27 cellular contexts compared by ENCODE assay signal in genomic region chr2:170365003-170365402, GRCh38.
"Had no signal": no experiment of that assay in that cellular context is flagged by ENCODE, and none has a peak within 500 bp of the region (broad histone marks: within the 10 kb centered on the region; RNA-seq: fewer than 3 reads in every experiment).

No MANE protein-coding gene starts in this region.

- H3K27ac Mint-ChIP-seq: activated CD4-positive, alpha-beta memory T cell treated with anti-CD3 and anti-CD28 coated beads for 36 hours; activated CD4-positive, alpha-beta T cell treated with anti-CD3 and anti-CD28 coated beads for 36 hours; activated CD8-positive, alpha-beta memory T cell treated with anti-CD3 and anti-CD28 coated beads, Interleukin-2, amount 10 ng/mL, durations not matched to agents 7 days and 5 days; activated CD8-positive, alpha-beta T cell treated with anti-CD3 and anti-CD28 coated beads, Interleukin-2, amount 10 ng/mL, durations not matched to agents 7 days and 5 days; activated naive CD4-positive, alpha-beta T cell treated with anti-CD3 and anti-CD28 coated beads for 36 hours; activated naive CD4-positive, alpha-beta T cell treated with anti-CD3 and anti-CD28 coated beads, Interleukin-2, amount 50 U/mL, for 24 hours; activated naive CD8-positive, alpha-beta T cell treated with anti-CD3 and anti-CD28 coated beads for 36 hours; activated naive CD8-positive, alpha-beta T cell treated with anti-CD3 and anti-CD28 coated beads, Interleukin-2, amount 50 U/mL, for 24 hours; activated T-helper 17 cell treated with anti-CD3 and anti-CD28 coated beads, Interleukin-2, amount 50 U/mL, for 72 hours; T-cell; T-helper 1 cell treated with Interleukin-12 subunit alpha and Interleukin-12 subunit beta and Interleukin-4 antibody, amounts not matched to agents 30 μg/mL and 1 μg/mL, for 36 hours had no signal

- H3K4me1 ChIP-seq: adrenal gland, body of pancreas, heart right ventricle had no signal

- H3K9me3 Mint-ChIP-seq: activated CD4-positive, alpha-beta memory T cell treated with anti-CD3 and anti-CD28 coated beads for 36 hours; activated CD4-positive, alpha-beta T cell treated with anti-CD3 and anti-CD28 coated beads, Interleukin-2, amount 10 ng/mL, durations not matched to agents 24 days and 14 days; activated naive CD4-positive, alpha-beta T cell treated with anti-CD3 and anti-CD28 coated beads for 36 hours; activated naive CD4-positive, alpha-beta T cell treated with anti-CD3 and anti-CD28 coated beads, Interleukin-2, amount 50 U/mL, for 24 hours; activated naive CD8-positive, alpha-beta T cell treated with anti-CD3 and anti-CD28 coated beads for 36 hours; activated naive CD8-positive, alpha-beta T cell treated with anti-CD3 and anti-CD28 coated beads, Interleukin-2, amount 50 U/mL, for 24 hours; activated T-helper 17 cell treated with anti-CD3 and anti-CD28 coated beads, Interleukin-2, amount 50 U/mL, for 72 hours; T-cell; T-helper 1 cell treated with Interleukin-12 subunit alpha and Interleukin-12 subunit beta and Interleukin-4 antibody, amounts not matched to agents 30 μg/mL and 1 μg/mL, for 36 hours had no signal

- H3K27me3 ChIP-seq: body of pancreas had no signal

- H3K36me3 ChIP-seq: adrenal gland, heart right ventricle had no signal

- H3K9me3 ChIP-seq: adrenal gland, body of pancreas, heart right ventricle had no signal

- H3K4me3 Mint-ChIP-seq: activated CD4-positive, alpha-beta memory T cell treated with anti-CD3 and anti-CD28 coated beads for 36 hours; activated CD4-positive, alpha-beta T cell treated with anti-CD3 and anti-CD28 coated beads for 36 hours; activated CD4-positive, alpha-beta T cell treated with anti-CD3 and anti-CD28 coated beads, Interleukin-2, amount 10 ng/mL, durations not matched to agents 24 days and 14 days; activated CD8-positive, alpha-beta memory T cell treated with anti-CD3 and anti-CD28 coated beads, Interleukin-2, amount 10 ng/mL, durations not matched to agents 7 days and 5 days; activated CD8-positive, alpha-beta T cell treated with anti-CD3 and anti-CD28 coated beads, Interleukin-2, amount 10 ng/mL, durations not matched to agents 7 days and 5 days; activated naive CD4-positive, alpha-beta T cell treated with anti-CD3 and anti-CD28 coated beads for 36 hours; activated naive CD4-positive, alpha-beta T cell treated with anti-CD3 and anti-CD28 coated beads, Interleukin-2, amount 50 U/mL, for 24 hours; activated naive CD8-positive, alpha-beta T cell treated with anti-CD3 and anti-CD28 coated beads for 36 hours; activated naive CD8-positive, alpha-beta T cell treated with anti-CD3 and anti-CD28 coated beads, Interleukin-2, amount 50 U/mL, for 24 hours; activated T-helper 17 cell treated with anti-CD3 and anti-CD28 coated beads, Interleukin-2, amount 50 U/mL, for 72 hours; T-cell; T-helper 1 cell treated with Interleukin-12 subunit alpha and Interleukin-12 subunit beta and Interleukin-4 antibody, amounts not matched to agents 30 μg/mL and 1 μg/mL, for 36 hours had no signal

- DNase-seq: activated CD4-positive, alpha-beta memory T cell treated with anti-CD3 and anti-CD28 coated beads for 36 hours; activated CD4-positive, alpha-beta T cell treated with anti-CD3 and anti-CD28 coated beads for 36 hours; activated CD4-positive, alpha-beta T cell treated with anti-CD3 and anti-CD28 coated beads, Interleukin-2, amount 10 ng/mL, durations not matched to agents 24 days and 14 days; activated CD4-positive, CD25-positive, alpha-beta regulatory T cell; activated CD4-positive, CD25-positive, alpha-beta regulatory T cell treated with anti-CD3 and anti-CD28 coated beads, Interleukin-2, amount 50 U/mL, for 72 hours; activated CD8-positive, alpha-beta memory T cell treated with anti-CD3 and anti-CD28 coated beads, Interleukin-2, amount 10 ng/mL, durations not matched to agents 7 days and 5 days; activated CD8-positive, alpha-beta memory T cell treated with anti-CD3 and anti-CD28 coated beads, Interleukin-2, amount 50 U/mL, for 4 hours; activated CD8-positive, alpha-beta T cell treated with anti-CD3 and anti-CD28 coated beads, Interleukin-2, amount 10 ng/mL, durations not matched to agents 7 days and 5 days; activated effector memory CD4-positive, alpha-beta T cell treated with anti-CD3 and anti-CD28 coated beads, Interleukin-2, amount 50 U/mL, for 16 hours; activated naive CD4-positive, alpha-beta T cell treated with anti-CD3 and anti-CD28 coated beads for 36 hours; activated naive CD8-positive, alpha-beta T cell treated with anti-CD3 and anti-CD28 coated beads for 36 hours; activated naive CD8-positive, alpha-beta T cell treated with anti-CD3 and anti-CD28 coated beads, Interleukin-2, amount 50 U/mL, for 24 hours; activated T-cell treated with anti-CD3 and anti-CD28 coated beads, Interleukin-2, amount 50 U/mL, for 1 hour; adrenal gland; amygdala; aorta; body of pancreas; caudate nucleus; cortex of kidney; effector CD8-positive, alpha-beta T cell; foreskin fibroblast; heart right ventricle; SW 1271; T-cell had no signal

- H3K36me3 Mint-ChIP-seq: activated CD4-positive, alpha-beta memory T cell treated with anti-CD3 and anti-CD28 coated beads for 36 hours; activated CD8-positive, alpha-beta memory T cell treated with anti-CD3 and anti-CD28 coated beads, Interleukin-2, amount 10 ng/mL, durations not matched to agents 7 days and 5 days; activated naive CD4-positive, alpha-beta T cell treated with anti-CD3 and anti-CD28 coated beads, Interleukin-2, amount 50 U/mL, for 24 hours; activated naive CD8-positive, alpha-beta T cell treated with anti-CD3 and anti-CD28 coated beads for 36 hours; T-cell had no signal

- H3K4me3 ChIP-seq: adrenal gland, body of pancreas, heart right ventricle had no signal

- H3K27ac ChIP-seq: adrenal gland, body of pancreas, heart right ventricle had no signal
